29 cellular contexts compared by ENCODE assay signal in the genomic region with DNA sequence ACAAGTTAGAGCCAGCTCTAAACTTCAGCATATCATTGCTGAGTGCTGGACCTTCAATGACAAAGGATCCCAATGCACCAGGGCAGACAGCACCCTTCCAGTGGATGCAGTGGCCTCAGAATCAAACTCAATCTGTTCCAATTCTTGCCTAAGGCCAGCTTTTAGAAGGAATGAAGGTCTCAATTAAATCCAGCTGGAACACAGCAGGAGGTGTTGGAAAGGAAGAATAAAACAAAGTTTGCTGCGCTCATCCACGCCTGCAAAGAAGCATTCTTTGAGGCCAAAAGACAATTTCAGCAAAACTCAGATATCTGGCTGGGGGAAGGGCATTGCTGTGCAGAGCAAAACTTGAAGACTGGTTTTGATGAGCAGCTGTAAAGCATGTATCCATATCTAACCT.
"Had no signal": no experiment of that assay in that cellular context is flagged by ENCODE, and none has a peak within 500 bp of the region (broad histone marks: within the 10 kb centered on the region; RNA-seq: fewer than 3 reads in every experiment).

No MANE protein-coding gene starts in this region.

- H3K9me3 ChIP-seq: colonic mucosa, right lobe of liver, testis, transverse colon, uterus had no signal

- H3K27ac ChIP-seq: cardiac muscle cell, colonic mucosa, dorsolateral prefrontal cortex, right lobe of liver, skin epidermis, testis, transverse colon, VCaP had no signal

- H3K4me3 ChIP-seq: cardiac muscle cell, colonic mucosa, dorsolateral prefrontal cortex, right lobe of liver, skin epidermis, testis, transverse colon, uterus had no signal

- DNase-seq: activated CD4-positive, alpha-beta T cell treated with anti-CD3 and anti-CD28 coated beads for 4 hours; activated CD4-positive, alpha-beta T cell treated with anti-CD3 and anti-CD28 coated beads, Interleukin-2, amount 50 U/mL, for 4 hours; activated naive CD4-positive, alpha-beta T cell; activated T-cell treated with anti-CD3 and anti-CD28 coated beads for 4 hours; activated T-cell treated with anti-CD3 and anti-CD28 coated beads, Interleukin-2, amount 50 U/mL, for 72 hours; cerebellar nuclear complex; colonic mucosa; dorsolateral prefrontal cortex; effector memory CD4-positive, alpha-beta T cell; foreskin fibroblast; head of caudate nucleus; hypothalamus; immature natural killer cell; kidney; left colon; mammary epithelial cell; naive B cell; right lobe of liver; stimulated activated CD4-positive, alpha-beta T cell treated with anti-CD3 and anti-CD28 coated beads, Interleukin-12 subunit alpha, Interleukin-12 subunit beta, amount 100 ng/mL, for 4 hours; stimulated activated CD4-positive, alpha-beta T cell treated with anti-CD3 and anti-CD28 coated beads, Interleukin-4, amount 100 ng/mL, for 1 hour; stimulated activated naive CD8-positive, alpha-beta T cell treated with anti-CD3 and anti-CD28 coated beads, Interleukin-15, Interleukin-2, amounts not matched to agents 100 U/mL and 50 U/mL, for 24 hours; T-helper 9 cell; testis; transverse colon; uterus had no signal

- H3K36me3 ChIP-seq: cardiac muscle cell, colonic mucosa, right lobe of liver, transverse colon, uterus had no signal

- ATAC-seq: activated naive CD4-positive, alpha-beta T cell treated with anti-CD3 and anti-CD28 coated beads, Interleukin-2, amount 50 U/mL, for 72 hours; activated T-cell treated with anti-CD3 and anti-CD28 coated beads, Interleukin-2, amount 50 U/mL, for 72 hours; left colon; right lobe of liver; stimulated activated naive CD8-positive, alpha-beta T cell treated with anti-CD3 and anti-CD28 coated beads, Interleukin-15, Interleukin-2, amounts not matched to agents 100 U/mL and 50 U/mL, for 24 hours had no signal

- H3K27me3 ChIP-seq: cardiac muscle cell, colonic mucosa, dorsolateral prefrontal cortex, right lobe of liver, testis, transverse colon, uterus had no signal
